In genomic region chr5:14696851-14697250, GRCh38 we compare ENCODE assay signal across 17 cellular contexts. TPM values are rescaled to one million over a fixed set of nuclear protein-coding genes. Genes with fewer than 3 reads are reported as not detected.
DNase-seq lines count a peak whose midpoint lies in the region; ATAC-seq, FAIRE-seq and TF ChIP-seq lines count a peak whose summit lies in the region.
"Had no signal": no experiment of that assay in that cellular context is flagged by ENCODE, and none has a peak within 500 bp of the region (broad histone marks: within the 10 kb centered on the region; RNA-seq: fewer than 3 reads in every experiment).

No MANE protein-coding gene starts in this region.

- H4K20me1 ChIP-seq in mammary epithelial cell (ENCODE audit: insufficient read depth, low read length) (no peaks in the 10 kb centered on the region), GM12878 (ENCODE audit: control insufficient read depth, insufficient read depth) (no peaks in the 10 kb centered on the region; the same call in 1 of the 2 replicates)

- H3K27me3 Mint-ChIP-seq in MCF 10A (ENCODE audit: insufficient read depth, unreplicated experiment), result no peaks in the 10 kb centered on the region
- no peaks in the 10 kb centered on the region for H3K27me3 Mint-ChIP-seq in nephron progenitor cell (ENCODE audit: low read depth, poor library complexity)
- no peaks in the 10 kb centered on the region for H3K27me3 Mint-ChIP-seq in activated T-helper 2 cell treated with anti-CD3 and anti-CD28 coated beads, Interferon-gamma antibody, Interleukin-2, Interleukin-4, amounts not matched to agents 10 μg/mL and 5 μg/mL and 100 μg/mL, durations not matched to agents 14 hours and 24 hours and 36 hours (ENCODE audit: low read depth)
- H3K27me3 Mint-ChIP-seq: CD8-positive, alpha-beta memory T cell had no signal

- in situ Hi-C loops in mammary epithelial cell (cut with MboI; ENCODE audit: low sequenced_read_pairs in 2 of 2), result no loop called here
- in situ Hi-C loops in GM12878 (cut with MboI), result no loop called here

- dilution Hi-C loops in mammary epithelial cell (cut with HindIII; ENCODE audit: low sequenced_read_pairs), result no loop called here

- no peak for DNase-seq in mammary epithelial cell
- no peak for DNase-seq in MCF 10A (ENCODE audit: unreplicated experiment)
- no peak for DNase-seq in GM12878 (ENCODE audit: low read depth, low spot score)
- no peak for DNase-seq in nephron progenitor cell
- DNase-seq in stimulated activated CD4-positive, alpha-beta T cell treated with anti-CD3 and anti-CD28 coated beads, Interleukin-4, amount 100 ng/mL, for 4 hours, result no peak
- DNase-seq in activated T-helper 2 cell treated with anti-CD3 and anti-CD28 coated beads, Interferon-gamma antibody, Interleukin-2, Interleukin-4, amounts not matched to agents 10 μg/mL and 5 μg/mL and 100 μg/mL, durations not matched to agents 14 hours and 24 hours and 36 hours (ENCODE audit: low spot score), result no peak
- DNase-seq in EL, result no peak
- DNase-seq: BE2C; CD8-positive, alpha-beta memory T cell; H7; NCI-H1436 treated with DMSO at 0.1 percent for 48 hours; NCI-H2081; NCI-H526 treated with DMSO at 0.1 percent for 48 hours; NK-92 treated with Interleukin-12 subunit alpha and Interleukin-12 subunit beta, amount 100 ng/mL, for 24 hours had no signal

- no peak for TF ChIP-seq EP300 in GM12878 (IDR thresholded peaks at IDR 0.05; ENCODE audit: borderline replicate concordance in 1 of 2, control insufficient read depth in 1 of 2, low read depth in 2 of 2, low read length in 2 of 2)

- H3K4me1 Mint-ChIP-seq in MCF 10A (ENCODE audit: insufficient read depth, unreplicated experiment), result peaks cover 4% of the 10 kb centered on the region
- H3K4me1 Mint-ChIP-seq in nephron progenitor cell, result no peaks in the 10 kb centered on the region
- peaks cover 41% of the 10 kb centered on the region for H3K4me1 Mint-ChIP-seq in activated T-helper 2 cell treated with anti-CD3 and anti-CD28 coated beads, Interferon-gamma antibody, Interleukin-2, Interleukin-4, amounts not matched to agents 10 μg/mL and 5 μg/mL and 100 μg/mL, durations not matched to agents 14 hours and 24 hours and 36 hours (ENCODE audit: low read depth)

- SMC1A ChIA-PET in GM12878 (lab: Charles Lee; ENCODE audit: uncharacterized antibody, unreplicated experiment), result interaction anchor here (1.2 kb wide), 1 partner anchor 17 kb away, joined by 3 read pairs; no protein-coding TSS in a partner anchor

- RAD21 ChIA-PET in GM12878 (lab: Charles Lee; ENCODE audit: unreplicated experiment), result no interaction called here

- no peaks in the 10 kb centered on the region for H3K9me3 Mint-ChIP-seq in MCF 10A (ENCODE audit: unreplicated experiment)
- no peaks in the 10 kb centered on the region for H3K9me3 Mint-ChIP-seq in nephron progenitor cell
- H3K9me3 Mint-ChIP-seq in activated T-helper 2 cell treated with anti-CD3 and anti-CD28 coated beads, Interferon-gamma antibody, Interleukin-2, Interleukin-4, amounts not matched to agents 10 μg/mL and 5 μg/mL and 100 μg/mL, durations not matched to agents 14 hours and 24 hours and 36 hours, result no peaks in the 10 kb centered on the region
- H3K9me3 Mint-ChIP-seq: CD8-positive, alpha-beta memory T cell had no signal

- intact Hi-C loops in mammary epithelial cell (cut with micrococcal nuclease) (no loop called here), MCF 10A (cut with micrococcal nuclease) (no loop called here), GM12878 (cut with micrococcal nuclease; ENCODE audit: unreplicated experiment) (no loop called here)
- intact Hi-C loops in activated T-helper 2 cell treated with anti-CD3 and anti-CD28 coated beads, Interferon-gamma antibody, Interleukin-2, Interleukin-4, amounts not matched to agents 10 μg/mL and 5 μg/mL and 100 μg/mL, durations not matched to agents 14 hours and 24 hours and 36 hours (cut with micrococcal nuclease), result no loop called here

- H3K9me3 ChIP-seq in mammary epithelial cell (replicated peaks; ENCODE audit: insufficient read depth, low read length) (no peaks in the 10 kb centered on the region), HUES6 (ENCODE audit: control insufficient read depth, insufficient read depth, low read depth, low read length) (no peaks in the 10 kb centered on the region), GM12878 (replicated peaks; ENCODE audit: control insufficient read depth, insufficient read depth, low read length) (no peaks in the 10 kb centered on the region)
- H3K9me3 ChIP-seq: BE2C had no signal

- H3K4me1 ChIP-seq in mammary epithelial cell (ENCODE audit: insufficient read depth, low read length) (peaks cover 4% of the 10 kb centered on the region), HUES6 (ENCODE audit: control insufficient read depth, insufficient read depth, low read length) (peaks cover 15% of the 10 kb centered on the region), GM12878 (ENCODE audit: control insufficient read depth, insufficient read depth, low read length) (no peaks in the 10 kb centered on the region)
- H3K4me1 ChIP-seq: BE2C had no signal

- FAIRE-seq in GM12878 (lab: Jason Lieb, UNC), result no peak

- H3K27me3 ChIP-seq in mammary epithelial cell (ENCODE audit: insufficient read depth, low read length) (no peaks in the 10 kb centered on the region), HUES6 (ENCODE audit: control insufficient read depth, insufficient read depth, low read length) (no peaks in the 10 kb centered on the region), GM12878 (replicated peaks in 1 of 2; ENCODE audit: control insufficient read depth in 2 of 2, insufficient read depth in 2 of 2, low read length in 1 of 2) (no peaks in the 10 kb centered on the region)
- H3K27me3 ChIP-seq: BE2C had no signal

- no peak for TF ChIP-seq POLR2A in GM12878 (IDR thresholded peaks at IDR 0.05; ENCODE audit: low read depth, low read length)

- H3K27ac Mint-ChIP-seq in MCF 10A (ENCODE audit: low read depth, unreplicated experiment) (no peak overlapping the region), nephron progenitor cell (peak overlapping the region; percentile 11)
- H3K27ac Mint-ChIP-seq in activated T-helper 2 cell treated with anti-CD3 and anti-CD28 coated beads, Interferon-gamma antibody, Interleukin-2, Interleukin-4, amounts not matched to agents 10 μg/mL and 5 μg/mL and 100 μg/mL, durations not matched to agents 14 hours and 24 hours and 36 hours, result no peak overlapping the region

- POLR2A ChIA-PET in MCF 10A (lab: Yijun Ruan, JAX) (no interaction called here), GM12878 (lab: Charles Lee) (no interaction called here)

- H3K27ac ChIP-seq in mammary epithelial cell (ENCODE audit: insufficient read depth, low read depth, low read length) (no peak overlapping the region), HUES6 (ENCODE audit: low read depth, low read length) (peak overlapping the region; percentile 43; the same call in 1 of the 2 replicates), GM12878 (ENCODE audit: control insufficient read depth, insufficient read depth) (no peak overlapping the region)
- H3K27ac ChIP-seq: SK-N-MC had no signal

- no peak for ATAC-seq in GM12878
- ATAC-seq: Right ventricle myocardium inferior had no signal

- H3K4me2 ChIP-seq in mammary epithelial cell (ENCODE audit: insufficient read depth, low read depth, low read length), result no peak overlapping the region
- H3K4me2 ChIP-seq in GM12878 (ENCODE audit: control insufficient read depth, insufficient read depth), result no peak overlapping the region

- peaks cover 37% of the 10 kb centered on the region for H3K36me3 ChIP-seq in mammary epithelial cell (ENCODE audit: insufficient read depth, low read length)
- peaks cover 49% of the 10 kb centered on the region for H3K36me3 ChIP-seq in HUES6 (ENCODE audit: control insufficient read depth, insufficient read depth, low read length)
- H3K36me3 ChIP-seq in GM12878 (ENCODE audit: control insufficient read depth in 2 of 2, insufficient read depth in 2 of 2, low read length in 1 of 2), result peaks cover 33 to 59% of the 10 kb centered on the region in 2 experiments

- TF ChIP-seq RAD21 in GM12878 (IDR thresholded peaks at IDR 0.05; ENCODE audit: insufficient read depth, low read depth, low read length), result no peak

- no peak for TF ChIP-seq CTCF in mammary epithelial cell (conservative IDR thresholded peaks at IDR 0.05 in 1 of 2, IDR thresholded peaks at IDR 0.05 in 1 of 2; ENCODE audit: extremely low read depth in 1 of 2, insufficient read depth in 1 of 2, low read depth in 1 of 2, low read length in 2 of 2)
- no peak for TF ChIP-seq CTCF in MCF 10A (IDR thresholded peaks at IDR 0.05; ENCODE audit: unreplicated experiment)
- no peak for TF ChIP-seq CTCF in GM12878 (IDR thresholded peaks at IDR 0.05 in 2 of 3, conservative IDR thresholded peaks at IDR 0.05 in 1 of 3; ENCODE audit: control insufficient read depth in 2 of 3, extremely low read depth in 1 of 3, insufficient read depth in 1 of 3, low read depth in 3 of 3, low read length in 3 of 3)
- no peak for TF ChIP-seq CTCF in nephron progenitor cell (IDR thresholded peaks at IDR 0.05)

- BruUV-seq in mammary epithelial cell (replicated peaks; lab: Mats Ljungman, UMichigan) (TSS peak; percentile 10), MCF 10A (replicated peaks; lab: Mats Ljungman, UMichigan) (no TSS peak), GM12878 (replicated peaks; lab: Mats Ljungman, UMichigan) (TSS peak; percentile 27)

- CTCF ChIA-PET in mammary epithelial cell (lab: Charles Lee; ENCODE audit: low non-redundant PET), result no interaction called here
- CTCF ChIA-PET in MCF 10A (lab: Yijun Ruan, JAX), result interaction anchor here (1.1 to 7.0 kb wide), 2 partner anchors 12 to 24 kb away, joined by 3 to 47 read pairs; no protein-coding TSS in a partner anchor
- CTCF ChIA-PET in GM12878 (lab: Yijun Ruan, JAX), result interaction anchor here (1.8 kb wide), 1 partner anchor 30 kb away, joined by 6 read pairs; no protein-coding TSS in a partner anchor

- H3K9ac ChIP-seq in mammary epithelial cell (ENCODE audit: insufficient read depth, low read length), result no peak overlapping the region
- H3K9ac ChIP-seq in HUES6 (ENCODE audit: low read length), result no peak overlapping the region
- H3K9ac ChIP-seq in GM12878 (ENCODE audit: control insufficient read depth, insufficient read depth, low read length), result no peak overlapping the region

- no peak overlapping the region for H3K4me3 Mint-ChIP-seq in MCF 10A (ENCODE audit: unreplicated experiment)
- H3K4me3 Mint-ChIP-seq in nephron progenitor cell, result no peak overlapping the region
- no peak overlapping the region for H3K4me3 Mint-ChIP-seq in activated T-helper 2 cell treated with anti-CD3 and anti-CD28 coated beads, Interferon-gamma antibody, Interleukin-2, Interleukin-4, amounts not matched to agents 10 μg/mL and 5 μg/mL and 100 μg/mL, durations not matched to agents 14 hours and 24 hours and 36 hours (ENCODE audit: low read depth)

- H3K36me3 Mint-ChIP-seq in MCF 10A (ENCODE audit: insufficient read depth, unreplicated experiment), result peaks cover 60% of the 10 kb centered on the region
- H3K36me3 Mint-ChIP-seq in nephron progenitor cell (ENCODE audit: low read depth), result peaks cover 71% of the 10 kb centered on the region
- peaks cover 86% of the 10 kb centered on the region for H3K36me3 Mint-ChIP-seq in activated T-helper 2 cell treated with anti-CD3 and anti-CD28 coated beads, Interferon-gamma antibody, Interleukin-2, Interleukin-4, amounts not matched to agents 10 μg/mL and 5 μg/mL and 100 μg/mL, durations not matched to agents 14 hours and 24 hours and 36 hours (ENCODE audit: low read depth)

- H3K4me3 ChIP-seq in mammary epithelial cell (replicated peaks in 1 of 3; ENCODE audit: insufficient read depth in 1 of 3, low read depth in 2 of 3, low read length in 3 of 3) (no peak overlapping the region), HUES6 (ENCODE audit: low read depth, low read length) (no peak overlapping the region), GM12878 (no peak overlapping the region)
- H3K4me3 ChIP-seq: SK-N-MC had no signal

- H3K79me2 ChIP-seq in mammary epithelial cell (ENCODE audit: insufficient read depth, low read length), result peaks cover 11% of the 10 kb centered on the region
- H3K79me2 ChIP-seq in GM12878 (ENCODE audit: control insufficient read depth, insufficient read depth, low read length), result no peaks in the 10 kb centered on the region; the same call in 1 of the 2 replicates

- H2AFZ ChIP-seq in mammary epithelial cell (ENCODE audit: low read depth, low read length) (no peak overlapping the region), GM12878 (ENCODE audit: control insufficient read depth, low read depth, low read length) (no peak overlapping the region)

- 100% methylated on average over 3 of the region's 3 CpGs for WGBS in mammary epithelial cell (ENCODE audit: low coverage, missing lambda C conversion rate)
- WGBS in GM12878 (ENCODE audit: insufficient coverage, insufficient replicate concordance, low lambda C conversion rate, missing lambda C conversion rate), result 98% methylated on average over 3 of the region's 3 CpGs

RNA-seq across cellular contexts. Expression of gene OTULIN, which starts 32.3 kb away (rescaled TPM):
- total RNA-seq in mammary epithelial cell (10 to 100 TPM; 45.6 to 56.0 TPM), MCF 10A (2022) (27.0 and 34.6 TPM in 2 replicates), GM12878 (2014; rRNA removed) (44.0 and 44.1 TPM in 2 replicates), GM12878 (2014; rRNA removed; fragmentation: Illumina TruSeq; extraction: Trizol) (31.6 and 35.0 TPM in 2 replicates), GM12878 (2021) (70.5 and 72.0 TPM in 2 replicates)
- polyA plus RNA-seq in mammary epithelial cell (13.7 TPM), GM12878 (2011; rRNA removed) (34.1 and 44.0 TPM in 2 replicates), GM12878 (2014; fragmentation: Illumina TruSeq; extraction: Trizol) (22.2 and 22.6 TPM in 2 replicates), GM12878 (2014; fragmentation: Nextera tagmentation; extraction: Ambion mirVana) (1 to 10 TPM; 6.6 to 9.9 TPM), GM12878 (2014; rRNA removed) (25.8 and 41.0 TPM in 2 replicates), GM12878 (2016; fragmentation: Nextera tagmentation; extraction: Ambion mirVana) (10 to 100 TPM in 1 of 2 experiments, 1 to 10 TPM in 1; 7.2 to 40.8 TPM)
- polyA minus RNA-seq in mammary epithelial cell, result 11.3 TPM
- 143 and 160 TPM in 2 replicates for total RNA-seq in GM12878 (2013; cell fraction: nucleolus; rRNA removed)
- 7.2 TPM for polyA plus RNA-seq in GM12878 (2011; ENCODE audit: low read depth)
- polyA plus RNA-seq in GM12878 (2011; cell fraction: cytosol; rRNA removed), result 19.9 and 20.5 TPM in 2 replicates
- 32.5 and 35.2 TPM in 2 replicates for polyA plus RNA-seq in GM12878 (2011; cell fraction: nucleus; rRNA removed)
- 12.6 and 16.9 TPM in 2 replicates for polyA plus RNA-seq in GM12878 (2012)
- polyA minus RNA-seq in GM12878 (2011; rRNA and poly(A)+ RNA removed), result 32.6 and 45.4 TPM in 2 replicates
- 13.3 and 16.3 TPM in 2 replicates for polyA minus RNA-seq in GM12878 (2011; cell fraction: cytosol; rRNA and poly(A)+ RNA removed)
- 50.4 and 91.6 TPM in 2 replicates for polyA minus RNA-seq in GM12878 (2011; cell fraction: nucleus; rRNA and poly(A)+ RNA removed)
- 59.4 and 62.1 TPM in 2 replicates for total RNA-seq in activated T-helper 2 cell treated with anti-CD3 and anti-CD28 coated beads, Interferon-gamma antibody, Interleukin-2, Interleukin-4, amounts not matched to agents 10 μg/mL and 5 μg/mL and 100 μg/mL, durations not matched to agents 14 hours and 24 hours and 36 hours
